In the genomic region with DNA sequence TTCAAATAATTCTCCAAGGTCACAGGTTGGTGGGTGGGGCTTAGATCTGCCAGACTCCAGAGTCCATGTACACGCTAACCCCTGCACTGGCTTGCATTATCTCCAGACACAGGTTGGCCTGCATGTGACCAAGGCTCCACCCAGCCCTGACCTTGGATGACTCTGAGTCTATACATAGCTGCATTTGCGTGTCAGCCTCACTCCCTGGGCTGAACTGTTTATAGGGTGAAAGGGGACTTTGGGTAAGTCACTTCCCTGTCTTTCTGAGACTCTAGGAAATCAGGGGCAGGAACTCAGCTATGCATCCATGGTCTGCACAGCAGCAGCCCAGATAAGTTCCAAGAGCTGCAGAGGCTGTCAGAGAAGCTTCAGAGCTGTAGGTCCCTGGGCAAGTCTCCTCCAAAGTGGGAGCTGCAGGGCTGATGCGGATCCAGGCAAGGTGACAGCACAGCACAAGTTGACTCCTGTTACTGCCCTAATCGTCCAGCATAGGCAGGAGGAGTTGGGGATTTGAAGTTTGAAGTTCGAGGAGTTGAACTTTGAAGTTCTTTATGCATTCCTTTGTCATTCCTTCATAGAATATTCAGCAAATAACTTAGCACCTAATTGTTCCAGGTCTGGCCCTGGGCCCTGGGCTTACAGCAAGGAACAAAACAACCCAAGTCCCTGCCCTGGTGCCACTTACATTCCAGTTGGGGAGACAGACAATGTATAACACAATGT, we compare ENCODE assay signal across 8 cellular contexts. TPM values are rescaled to one million over a fixed set of nuclear protein-coding genes. Genes with fewer than 3 reads are reported as not detected.
A peak's percentile ranks its signal among the peaks of the same experiment; 100 is the strongest.
DNase-seq lines count a peak whose midpoint lies in the region; ATAC-seq and TF ChIP-seq lines count a peak whose summit lies in the region.

No MANE protein-coding gene starts in this region.

- no peak overlapping the region for H3K4me3 ChIP-seq in right lobe of liver

- H3K9me3 Mint-ChIP-seq in activated naive CD4-positive, alpha-beta T cell treated with anti-CD3 and anti-CD28 coated beads, Interleukin-2, amount 50 U/mL, for 24 hours = no peaks in the 10 kb centered on the region
- H3K9me3 Mint-ChIP-seq in activated naive CD4-positive, alpha-beta T cell treated with anti-CD3 and anti-CD28 coated beads, Interleukin-2, amount 50 U/mL, for 72 hours = no peaks in the 10 kb centered on the region
- H3K9me3 Mint-ChIP-seq in activated naive CD8-positive, alpha-beta T cell (ENCODE audit: low read depth) = no peaks in the 10 kb centered on the region

- no peaks in the 10 kb centered on the region for H3K27me3 ChIP-seq in right lobe of liver

- peaks cover 0 to 13% (median 0%) of the 10 kb centered on the region in 4 donors for H3K36me3 ChIP-seq in right lobe of liver

- H3K4me3 Mint-ChIP-seq in activated naive CD4-positive, alpha-beta T cell treated with anti-CD3 and anti-CD28 coated beads, Interleukin-2, amount 50 U/mL, for 24 hours = peak overlapping the region; percentile 5
- H3K4me3 Mint-ChIP-seq in activated naive CD8-positive, alpha-beta T cell = no peak overlapping the region

- intact Hi-C loops in right lobe of liver (cut with DNase I) = loop anchor here (10.0 kb wide), 1 partner anchor 62 kb away; no protein-coding TSS in a partner anchor

- no peak for TF ChIP-seq CTCF in right lobe of liver (IDR thresholded peaks at IDR 0.05)

- no peak for ATAC-seq in activated naive CD4-positive, alpha-beta T cell treated with anti-CD3 and anti-CD28 coated beads, Interleukin-2, amount 50 U/mL, for 72 hours
- peak; percentile 47 to 72 (median 59) for ATAC-seq in right lobe of liver

- TF ChIP-seq POLR2A in right lobe of liver (IDR thresholded peaks at IDR 0.05) = no peak

- peaks cover 7% of the 10 kb centered on the region for H3K36me3 Mint-ChIP-seq in activated naive CD4-positive, alpha-beta T cell treated with anti-CD3 and anti-CD28 coated beads, Interleukin-2, amount 50 U/mL, for 24 hours
- peaks cover 16 to 21% of the 10 kb centered on the region in 2 donors for H3K36me3 Mint-ChIP-seq in activated naive CD4-positive, alpha-beta T cell treated with anti-CD3 and anti-CD28 coated beads, Interleukin-2, amount 50 U/mL, for 72 hours
- H3K36me3 Mint-ChIP-seq in activated naive CD8-positive, alpha-beta T cell = peaks cover 2% of the 10 kb centered on the region

- peak overlapping the region in 2 of 3 donors; percentile 23 to 51 for H3K27ac ChIP-seq in right lobe of liver

- WGBS in right lobe of liver (ENCODE audit: insufficient coverage, low coverage, low lambda C conversion rate, missing lambda C conversion rate) = 19% methylated on average over 3 of the region's 5 CpGs

- H3K27ac Mint-ChIP-seq in activated naive CD4-positive, alpha-beta T cell treated with anti-CD3 and anti-CD28 coated beads, Interleukin-2, amount 50 U/mL, for 24 hours = peak overlapping the region; percentile 92
- peak overlapping the region in 1 of 2 donors; percentile 55 for H3K27ac Mint-ChIP-seq in activated naive CD4-positive, alpha-beta T cell treated with anti-CD3 and anti-CD28 coated beads, Interleukin-2, amount 50 U/mL, for 72 hours
- peak overlapping the region; percentile 89 for H3K27ac Mint-ChIP-seq in activated naive CD8-positive, alpha-beta T cell

- DNase-seq in activated naive CD4-positive, alpha-beta T cell treated with anti-CD3 and anti-CD28 coated beads, Interleukin-2, amount 50 U/mL, for 72 hours (ENCODE audit: low spot score in 2 of 2) = no peak
- DNase-seq in HUDEP-2 (lab: John Stamatoyannopoulos, UW; ENCODE audit: unreplicated experiment in 76 of 76) (peak in 73 of 76 experiments; percentile 36 to 95 (median 88)), right lobe of liver (peak; percentile 61 to 80 (median 80)), cerebellar cortex (ENCODE audit: low spot score) (no peak), DMS153 (lab: John Stamatoyannopoulos, UW) (no peak)
- no peak for DNase-seq in stimulated activated CD4-positive, alpha-beta T cell treated with anti-CD3 and anti-CD28 coated beads, Interleukin-12 subunit alpha, Interleukin-12 subunit beta, amount 100 ng/mL, for 4 hours

- H3K9me3 ChIP-seq in right lobe of liver = no peaks in the 10 kb centered on the region

- H3K4me1 ChIP-seq in right lobe of liver = peaks cover 3 to 74% (median 36%) of the 10 kb centered on the region in 4 donors

- H3K4me1 Mint-ChIP-seq in activated naive CD4-positive, alpha-beta T cell treated with anti-CD3 and anti-CD28 coated beads, Interleukin-2, amount 50 U/mL, for 24 hours = peaks cover 95% of the 10 kb centered on the region
- H3K4me1 Mint-ChIP-seq in activated naive CD8-positive, alpha-beta T cell (ENCODE audit: low read depth) = peaks cover 94% of the 10 kb centered on the region

- no peaks in the 10 kb centered on the region for H3K27me3 Mint-ChIP-seq in activated naive CD4-positive, alpha-beta T cell treated with anti-CD3 and anti-CD28 coated beads, Interleukin-2, amount 50 U/mL, for 24 hours
- no peaks in the 10 kb centered on the region for H3K27me3 Mint-ChIP-seq in activated naive CD8-positive, alpha-beta T cell

RNA-seq across cellular contexts. Expression of a gene that starts 53.4 kb away (rescaled TPM):
- total RNA-seq in activated naive CD4-positive, alpha-beta T cell treated with anti-CD3 and anti-CD28 coated beads, Interleukin-2, amount 50 U/mL, for 72 hours = 1 to 10 TPM; 3.1 to 5.5 TPM
- total RNA-seq in right lobe of liver = 10 to 100 TPM in 1 of 6 experiments, 1 to 10 TPM in 5; 4.7 to 11.1 (median 6.5) TPM

Comparison
In these comparisons a context has a peak if more than half of its experiments do, and no peak if none do; other contexts are left out.
1. ATAC-seq: peak in right lobe of liver (4 of 4); none in activated naive CD4-positive, alpha-beta T cell treated with anti-CD3 and anti-CD28 coated beads, Interleukin-2, amount 50 U/mL, for 72 hours (0 of 2).
2. DNase-seq: peak in HUDEP-2 (73 of 76) and right lobe of liver (3 of 3); none in activated naive CD4-positive, alpha-beta T cell treated with anti-CD3 and anti-CD28 coated beads, Interleukin-2, amount 50 U/mL, for 72 hours (0 of 2), stimulated activated CD4-positive, alpha-beta T cell treated with anti-CD3 and anti-CD28 coated beads, Interleukin-12 subunit alpha, Interleukin-12 subunit beta, amount 100 ng/mL, for 4 hours (single experiment), cerebellar cortex (single experiment) and DMS153 (single experiment).